Comparison of ENCODE assay signal across 8 cellular contexts in the genomic region with DNA sequence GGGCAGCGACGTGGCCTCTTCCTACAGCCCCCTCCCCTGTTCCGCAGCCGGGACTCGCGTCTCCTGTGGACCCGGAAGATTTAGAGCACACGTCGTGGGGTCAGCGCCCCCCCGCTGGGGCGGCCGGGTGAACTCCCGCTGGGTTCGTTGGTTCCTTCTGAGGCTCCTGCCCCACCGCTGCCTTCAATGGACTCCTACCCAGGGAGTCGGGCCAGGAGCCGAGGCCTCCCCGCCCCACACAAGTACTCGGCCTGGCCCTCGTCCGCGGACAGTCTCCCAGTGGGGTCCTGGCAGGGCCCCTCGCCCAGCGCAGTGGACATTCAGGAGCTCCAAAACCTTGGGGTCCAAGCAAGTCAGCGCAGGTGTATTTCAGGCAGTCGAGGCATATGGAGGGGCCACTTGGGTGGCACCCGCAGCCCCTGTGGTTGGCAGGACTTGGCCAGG. TPM values are rescaled to one million over a fixed set of nuclear protein-coding genes. Genes with fewer than 3 reads are reported as not detected.
A peak's percentile ranks its signal among the peaks of the same experiment; 100 is the strongest.
DNase-seq lines count a peak whose midpoint lies in the region; ATAC-seq and TF ChIP-seq lines count a peak whose summit lies in the region.

No MANE protein-coding gene starts in this region.

- in situ Hi-C loops in gastrocnemius medialis (cut with MboI; ENCODE audit: low sequenced_read_pairs in 4 of 4), result loop anchor here in 1 of 4 donors (25.0 kb wide), 1 partner anchor 217 kb away; no protein-coding TSS in a partner anchor

- TF ChIP-seq CTCF in WI38 (IDR thresholded peaks at IDR 0.05; ENCODE audit: low read depth, low read length) (no peak), cardiac muscle cell (IDR thresholded peaks at IDR 0.05; ENCODE audit: low read depth, low read length) (no peak), gastrocnemius medialis (IDR thresholded peaks at IDR 0.05 in 4 of 5, conservative IDR thresholded peaks at IDR 0.05 in 1 of 5) (no peak)

- no peaks in the 10 kb centered on the region for H3K36me3 ChIP-seq in cardiac muscle cell
- H3K36me3 ChIP-seq in gastrocnemius medialis, result no peaks in the 10 kb centered on the region

- H3K27me3 ChIP-seq in cardiac muscle cell, result peaks cover 71% of the 10 kb centered on the region
- H3K27me3 ChIP-seq in gastrocnemius medialis, result peaks cover 49 to 67% (median 65%) of the 10 kb centered on the region in 3 donors

- H3K4me3 ChIP-seq in WI38 (ENCODE audit: low read depth, low read length) (peak overlapping the region; percentile 69), cardiac muscle cell (peak overlapping the region; percentile 19), gastrocnemius medialis (peak overlapping the region; percentile 50 to 54 (median 52))

- TF ChIP-seq POLR2A in gastrocnemius medialis (IDR thresholded peaks at IDR 0.05), result no peak

- H3K4me1 ChIP-seq in cardiac muscle cell (ENCODE audit: low read depth) (no peaks in the 10 kb centered on the region), gastrocnemius medialis (peaks cover 11 to 33% of the 10 kb centered on the region in 2 donors)

- no peaks in the 10 kb centered on the region for H3K9me3 ChIP-seq in cardiac muscle cell (ENCODE audit: low read depth)
- no peaks in the 10 kb centered on the region for H3K9me3 ChIP-seq in gastrocnemius medialis

- peak; percentile 32 for DNase-seq in NCI-H82 (lab: John Stamatoyannopoulos, UW)
- DNase-seq in NCI-H82 treated with DMSO at 0.1 percent for 48 hours (lab: John Stamatoyannopoulos, UW; ENCODE audit: unreplicated experiment), result no peak
- peak in 1 of 2 donors; percentile 29 for DNase-seq in cardiac muscle cell (ENCODE audit: low read depth in 1 of 2, low spot score in 1 of 2)
- DNase-seq in gastrocnemius medialis, result no peak
- DNase-seq in NCI-H187 (lab: John Stamatoyannopoulos, UW), result no peak
- no peak for DNase-seq in cortex of kidney (lab: John Stamatoyannopoulos, UW)

- intact Hi-C loops in gastrocnemius medialis (cut with DNase I; ENCODE audit: low total_unique reads), result no loop called here

- no peak for ATAC-seq in gastrocnemius medialis
- no peak for ATAC-seq in HG02938 (IDR thresholded peaks at IDR 0.05; ENCODE audit: unreplicated experiment)

- H3K27ac ChIP-seq in cardiac muscle cell, result no peak overlapping the region
- H3K27ac ChIP-seq in gastrocnemius medialis, result no peak overlapping the region

RNA-seq across cellular contexts. Expression of a gene that starts 1.2 kb away (rescaled TPM):
- total RNA-seq in cardiac muscle cell (not detected in 2 replicates), gastrocnemius medialis (1 to 10 TPM in 2 of 4 donors, under 1 TPM in 1, not detected in 1; 0.75 to 1.6 (median 1.4) TPM)
- 0.71 TPM in 1 of 2 replicates, not detected in the other for polyA plus RNA-seq in cardiac muscle cell

Comparison
In these comparisons a context has a peak if more than half of its experiments do, and no peak if none do; other contexts are left out.
1. H3K4me3 ChIP-seq: peak in every context shown above with its lines; median percentile 69 in WI38; 52 in gastrocnemius medialis; 19 in cardiac muscle cell.